10 cellular contexts compared by ENCODE assay signal in genomic region chr9:89425024-89425805, GRCh38.
A peak's percentile ranks its signal among the peaks of the same experiment; 100 is the strongest.
DNase-seq lines count a peak whose midpoint lies in the region; ATAC-seq, FAIRE-seq and TF ChIP-seq lines count a peak whose summit lies in the region.
"Had no signal": no experiment of that assay in that cellular context is flagged by ENCODE, and none has a peak within 500 bp of the region (broad histone marks: within the 10 kb centered on the region; RNA-seq: fewer than 3 reads in every experiment).

No MANE protein-coding gene starts in this region.

- H3K4me3 ChIP-seq in CD8-positive, alpha-beta T cell (ENCODE audit: low read depth, low read length): no peak overlapping the region
- H3K4me3 ChIP-seq: pancreas had no signal

- POLR2A ChIA-PET in CD8-positive, alpha-beta T cell (lab: Charles Lee): interaction anchor here (1.2 to 2.4 kb wide), 5 partner anchors 15 to 124 kb away, joined by 3 to 11 read pairs (median 4); no protein-coding TSS in a partner anchor

- H3K4me1 ChIP-seq in CD8-positive, alpha-beta T cell (ENCODE audit: insufficient read depth, low read length): peaks cover 95% of the 10 kb centered on the region
- H3K4me1 ChIP-seq: pancreas had no signal

- peak overlapping the region; percentile 98 for H3K27ac Mint-ChIP-seq in CD8-positive, alpha-beta T cell
- peak overlapping the region; percentile 100 for H3K27ac Mint-ChIP-seq in activated T-helper 1 cell treated with anti-CD3 and anti-CD28 coated beads, Interleukin-12 subunit alpha, Interleukin-12 subunit beta, Interleukin-2, Interleukin-4 antibody, amounts not matched to agents 30 ng/mL and 10 ng/mL and 1 ng/mL, durations not matched to agents 14 hours and 24 hours and 36 hours
- peak overlapping the region; percentile 49 for H3K27ac Mint-ChIP-seq in memory B cell

- peaks cover 5% of the 10 kb centered on the region for H3K36me3 ChIP-seq in CD8-positive, alpha-beta T cell (ENCODE audit: insufficient read depth, low read length)
- H3K36me3 ChIP-seq: pancreas had no signal

- peak overlapping the region; percentile 28 for H3K27ac ChIP-seq in CD8-positive, alpha-beta T cell (ENCODE audit: low read depth, low read length)
- H3K27ac ChIP-seq: pancreas had no signal

- peak; percentile 82 for FAIRE-seq in GM12892 (lab: Jason Lieb, UNC)
- FAIRE-seq: keratinocyte, pancreas had no signal

- ATAC-seq in CD8-positive, alpha-beta T cell: no peak
- ATAC-seq in memory B cell (ENCODE audit: low read depth) (no peak), HG03159 (IDR thresholded peaks at IDR 0.05; ENCODE audit: unreplicated experiment) (no peak)
- ATAC-seq: pancreas had no signal

- DNase-seq in CD8-positive, alpha-beta T cell: no peak
- DNase-seq in GM12892 (ENCODE audit: insufficient read length) (no peak), memory B cell (ENCODE audit: low spot score in 2 of 2) (no peak), AG08395 (ENCODE audit: low spot score) (no peak), HuH-7 (ENCODE audit: low spot score) (no peak)
- DNase-seq in activated T-helper 1 cell treated with anti-CD3 and anti-CD28 coated beads, Interleukin-12 subunit alpha, Interleukin-12 subunit beta, Interleukin-2, Interleukin-4 antibody, amounts not matched to agents 30 ng/mL and 10 ng/mL and 1 ng/mL, durations not matched to agents 14 hours and 24 hours and 36 hours (ENCODE audit: low spot score): no peak
- DNase-seq: H7 had no signal

- CTCF ChIA-PET in CD8-positive, alpha-beta T cell (lab: Charles Lee): interaction anchor here (0.7 to 11.0 kb wide), 3 partner anchors 25 to 150 kb away, joined by 3 to 128 read pairs (median 4); no protein-coding TSS in a partner anchor

- H3K9me3 ChIP-seq in CD8-positive, alpha-beta T cell (ENCODE audit: low read length): no peaks in the 10 kb centered on the region
- H3K9me3 ChIP-seq: pancreas had no signal

- intact Hi-C loops in CD8-positive, alpha-beta T cell (cut with DNase I, micrococcal nuclease): loop anchor here (5.0 to 10.0 kb wide), 3 partner anchors 57 to 680 kb away; partner anchors contain the start of gene SEMA4D (in 1 of the 2)
- intact Hi-C loops in activated T-helper 1 cell treated with anti-CD3 and anti-CD28 coated beads, Interleukin-12 subunit alpha, Interleukin-12 subunit beta, Interleukin-2, Interleukin-4 antibody, amounts not matched to agents 30 ng/mL and 10 ng/mL and 1 ng/mL, durations not matched to agents 14 hours and 24 hours and 36 hours (cut with micrococcal nuclease): loop anchor here (10.0 kb wide), 1 partner anchor 2000 kb away; the partner anchor contains the start of gene NFIL3

- peaks cover 94% of the 10 kb centered on the region for H3K4me1 Mint-ChIP-seq in CD8-positive, alpha-beta T cell (ENCODE audit: low read depth)
- peaks cover 100% of the 10 kb centered on the region for H3K4me1 Mint-ChIP-seq in activated T-helper 1 cell treated with anti-CD3 and anti-CD28 coated beads, Interleukin-12 subunit alpha, Interleukin-12 subunit beta, Interleukin-2, Interleukin-4 antibody, amounts not matched to agents 30 ng/mL and 10 ng/mL and 1 ng/mL, durations not matched to agents 14 hours and 24 hours and 36 hours (ENCODE audit: low read depth)
- peaks cover 65% of the 10 kb centered on the region for H3K4me1 Mint-ChIP-seq in memory B cell

- no peak for TF ChIP-seq CTCF in CD8-positive, alpha-beta T cell (IDR thresholded peaks at IDR 0.05)

- H3K4me3 Mint-ChIP-seq in CD8-positive, alpha-beta T cell: no peak overlapping the region
- peak overlapping the region; percentile 67 for H3K4me3 Mint-ChIP-seq in activated T-helper 1 cell treated with anti-CD3 and anti-CD28 coated beads, Interleukin-12 subunit alpha, Interleukin-12 subunit beta, Interleukin-2, Interleukin-4 antibody, amounts not matched to agents 30 ng/mL and 10 ng/mL and 1 ng/mL, durations not matched to agents 14 hours and 24 hours and 36 hours
- H3K4me3 Mint-ChIP-seq in memory B cell: no peak overlapping the region

- H3K9me3 Mint-ChIP-seq in CD8-positive, alpha-beta T cell: no peaks in the 10 kb centered on the region
- H3K9me3 Mint-ChIP-seq in activated T-helper 1 cell treated with anti-CD3 and anti-CD28 coated beads, Interleukin-12 subunit alpha, Interleukin-12 subunit beta, Interleukin-2, Interleukin-4 antibody, amounts not matched to agents 30 ng/mL and 10 ng/mL and 1 ng/mL, durations not matched to agents 14 hours and 24 hours and 36 hours: peaks cover 5% of the 10 kb centered on the region
- H3K9me3 Mint-ChIP-seq in memory B cell: no peaks in the 10 kb centered on the region

- no peaks in the 10 kb centered on the region for H3K27me3 Mint-ChIP-seq in CD8-positive, alpha-beta T cell (ENCODE audit: low read depth)
- no peaks in the 10 kb centered on the region for H3K27me3 Mint-ChIP-seq in activated T-helper 1 cell treated with anti-CD3 and anti-CD28 coated beads, Interleukin-12 subunit alpha, Interleukin-12 subunit beta, Interleukin-2, Interleukin-4 antibody, amounts not matched to agents 30 ng/mL and 10 ng/mL and 1 ng/mL, durations not matched to agents 14 hours and 24 hours and 36 hours (ENCODE audit: insufficient read depth)
- no peaks in the 10 kb centered on the region for H3K27me3 Mint-ChIP-seq in memory B cell

- peaks cover 45% of the 10 kb centered on the region for H3K36me3 Mint-ChIP-seq in CD8-positive, alpha-beta T cell
- H3K36me3 Mint-ChIP-seq in activated T-helper 1 cell treated with anti-CD3 and anti-CD28 coated beads, Interleukin-12 subunit alpha, Interleukin-12 subunit beta, Interleukin-2, Interleukin-4 antibody, amounts not matched to agents 30 ng/mL and 10 ng/mL and 1 ng/mL, durations not matched to agents 14 hours and 24 hours and 36 hours (ENCODE audit: low read depth): peaks cover 58% of the 10 kb centered on the region
- peaks cover 6% of the 10 kb centered on the region for H3K36me3 Mint-ChIP-seq in memory B cell

- TF ChIP-seq POLR2A in GM12892 (IDR thresholded peaks at IDR 0.05; ENCODE audit: low read depth, low read length): no peak

- no peaks in the 10 kb centered on the region for H3K27me3 ChIP-seq in CD8-positive, alpha-beta T cell (ENCODE audit: insufficient read depth, low read length)
- H3K27me3 ChIP-seq: pancreas had no signal

Comparison
In these comparisons a context has a peak if more than half of its experiments do, and no peak if none do; other contexts are left out.
1. H3K27ac Mint-ChIP-seq: peak in every context shown above with its lines; median percentile 100 in activated T-helper 1 cell treated with anti-CD3 and anti-CD28 coated beads, Interleukin-12 subunit alpha, Interleukin-12 subunit beta, Interleukin-2, Interleukin-4 antibody, amounts not matched to agents 30 ng/mL and 10 ng/mL and 1 ng/mL, durations not matched to agents 14 hours and 24 hours and 36 hours; 98 in CD8-positive, alpha-beta T cell; 49 in memory B cell.